In genomic region chr12:109793826-109794501, GRCh38 we compare ENCODE assay signal across 1 cellular context.
TF ChIP-seq lines count a peak whose summit lies in the region.

No MANE protein-coding gene starts in this region.

TF ChIP-seq in GM23338, 12 proteins besides CTCF, POLR2A, EP300 and RAD21 (continued from another document):
- TF ChIP-seq ZNF462 (CRISPR knock-in tag; IDR thresholded peaks at IDR 0.05) (no peak), ETS1 (IDR thresholded peaks at IDR 0.05) (no peak)
